Comparison of ENCODE assay signal across 23 cellular contexts in the genomic region with DNA sequence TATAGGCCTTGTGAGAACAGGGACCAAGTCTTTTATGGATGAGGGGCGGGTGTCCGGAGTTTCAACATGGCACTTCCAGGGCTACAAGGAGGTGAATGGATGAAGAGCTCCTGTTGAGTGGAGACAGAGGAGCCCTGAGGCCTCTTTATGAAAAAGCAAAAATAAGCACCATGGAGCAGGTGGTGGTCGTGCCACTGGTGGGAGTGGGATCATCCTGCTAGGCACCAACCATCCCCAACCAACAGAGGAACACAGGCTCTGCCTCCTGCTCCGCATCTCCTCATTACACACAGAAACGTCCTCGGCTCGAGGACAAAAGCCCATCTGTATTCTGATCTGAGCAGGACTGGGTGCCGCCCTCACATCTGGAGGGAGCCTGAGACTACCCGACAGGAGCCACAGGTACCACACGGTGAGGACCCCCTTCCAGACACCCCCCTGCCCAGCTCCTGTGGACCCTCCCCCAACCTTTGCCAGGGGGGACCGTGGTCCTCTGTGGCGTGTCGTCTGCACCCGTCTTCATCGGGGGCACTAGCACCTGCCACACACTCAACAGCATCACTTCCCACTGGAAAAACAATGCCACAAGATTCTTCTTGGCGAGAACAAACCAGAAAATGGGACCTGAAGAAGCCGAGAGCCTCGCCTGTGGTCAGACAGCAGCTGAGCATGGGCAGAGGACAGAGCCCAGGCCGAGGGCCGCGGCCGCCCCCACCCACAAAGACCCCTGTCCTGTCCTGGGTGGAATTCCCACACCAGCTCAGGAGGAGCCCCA. TPM values are rescaled to one million over a fixed set of nuclear protein-coding genes. Genes with fewer than 3 reads are reported as not detected.
"Had no signal": no experiment of that assay in that cellular context is flagged by ENCODE, and none has a peak within 500 bp of the region (broad histone marks: within the 10 kb centered on the region; RNA-seq: fewer than 3 reads in every experiment).

No MANE protein-coding gene starts in this region.

- H3K4me1 ChIP-seq: body of pancreas, left ventricle myocardium inferior, right lobe of liver had no signal

- DNase-seq: activated B cell treated with CpG ODN at 0.5 μM for 24 hours; activated CD4-positive, alpha-beta T cell treated with anti-CD3 and anti-CD28 coated beads, Interleukin-2, amount 10 ng/mL, durations not matched to agents 7 days and 5 days; activated CD8-positive, alpha-beta memory T cell treated with anti-CD3 and anti-CD28 coated beads, Interleukin-2, amount 50 U/mL, for 4 hours; activated CD8-positive, alpha-beta T cell treated with anti-CD3 and anti-CD28 coated beads, Interleukin-2, amount 10 ng/mL, durations not matched to agents 7 days and 5 days; activated naive CD4-positive, alpha-beta T cell; activated naive CD8-positive, alpha-beta T cell treated with anti-CD3 and anti-CD28 coated beads, Interleukin-2, amount 10 ng/mL, durations not matched to agents 7 days and 5 days; amygdala; caudate nucleus; hypothalamus; left ventricle myocardium inferior; naive B cell; stimulated activated CD4-positive, alpha-beta T cell treated with anti-CD3 and anti-CD28 coated beads, Interleukin-4, amount 100 ng/mL, for 24 hours; T-cell had no signal

- H3K27me3 Mint-ChIP-seq: activated CD4-positive, alpha-beta T cell treated with anti-CD3 and anti-CD28 coated beads, Interleukin-2, amount 10 ng/mL, durations not matched to agents 7 days and 5 days had no signal

- H3K9me3 ChIP-seq: body of pancreas, left ventricle myocardium inferior, ovary, right lobe of liver had no signal

- H3K9me3 Mint-ChIP-seq: activated B cell treated with CpG ODN at 0.5 μM for 24 hours; activated naive CD8-positive, alpha-beta T cell treated with anti-CD3 and anti-CD28 coated beads, Interleukin-2, amount 10 ng/mL, durations not matched to agents 7 days and 5 days; stimulated activated effector memory CD8-positive, alpha-beta T cell treated with anti-CD3 and anti-CD28 coated beads, Interleukin-12 subunit alpha, Interleukin-12 subunit beta, amount 100 ng/mL, for 72 hours; T-cell had no signal

- H3K4me2 ChIP-seq: smooth muscle cell had no signal

- H3K27me3 ChIP-seq: body of pancreas, ovary, right lobe of liver had no signal

- H3K27ac ChIP-seq: body of pancreas, left ventricle myocardium inferior, ovary, right lobe of liver, SK-N-MC had no signal

- H3K4me3 Mint-ChIP-seq: activated B cell treated with CpG ODN at 0.5 μM for 24 hours; activated CD4-positive, alpha-beta T cell treated with anti-CD3 and anti-CD28 coated beads, Interleukin-2, amount 10 ng/mL, durations not matched to agents 7 days and 5 days; activated CD8-positive, alpha-beta T cell treated with anti-CD3 and anti-CD28 coated beads, Interleukin-2, amount 10 ng/mL, durations not matched to agents 7 days and 5 days; activated naive CD8-positive, alpha-beta T cell treated with anti-CD3 and anti-CD28 coated beads, Interleukin-2, amount 10 ng/mL, durations not matched to agents 7 days and 5 days; neural crest cell; stimulated activated effector memory CD8-positive, alpha-beta T cell treated with anti-CD3 and anti-CD28 coated beads, Interleukin-12 subunit alpha, Interleukin-12 subunit beta, amount 100 ng/mL, for 72 hours; T-cell had no signal

- H3K36me3 ChIP-seq: left ventricle myocardium inferior, ovary, right lobe of liver had no signal

- ATAC-seq: activated CD8-positive, alpha-beta T cell treated with anti-CD3 and anti-CD28 coated beads, Interleukin-2, amount 10 ng/mL, durations not matched to agents 7 days and 5 days; body of pancreas; right lobe of liver; stimulated activated effector memory CD8-positive, alpha-beta T cell treated with anti-CD3 and anti-CD28 coated beads, Interleukin-12 subunit alpha, Interleukin-12 subunit beta, amount 100 ng/mL, for 72 hours; T-cell had no signal

- H3K36me3 Mint-ChIP-seq: activated naive CD8-positive, alpha-beta T cell treated with anti-CD3 and anti-CD28 coated beads, Interleukin-2, amount 10 ng/mL, durations not matched to agents 7 days and 5 days; stimulated activated effector memory CD8-positive, alpha-beta T cell treated with anti-CD3 and anti-CD28 coated beads, Interleukin-12 subunit alpha, Interleukin-12 subunit beta, amount 100 ng/mL, for 72 hours; T-cell had no signal

- H3K27ac Mint-ChIP-seq: activated B cell treated with CpG ODN at 0.5 μM for 24 hours; activated CD4-positive, alpha-beta T cell treated with anti-CD3 and anti-CD28 coated beads, Interleukin-2, amount 10 ng/mL, durations not matched to agents 7 days and 5 days; activated CD8-positive, alpha-beta T cell treated with anti-CD3 and anti-CD28 coated beads, Interleukin-2, amount 10 ng/mL, durations not matched to agents 7 days and 5 days; activated naive CD8-positive, alpha-beta T cell treated with anti-CD3 and anti-CD28 coated beads, Interleukin-2, amount 10 ng/mL, durations not matched to agents 7 days and 5 days; stimulated activated effector memory CD8-positive, alpha-beta T cell treated with anti-CD3 and anti-CD28 coated beads, Interleukin-12 subunit alpha, Interleukin-12 subunit beta, amount 100 ng/mL, for 72 hours; T-cell had no signal

- H3K4me1 Mint-ChIP-seq: activated B cell treated with CpG ODN at 0.5 μM for 24 hours; activated CD4-positive, alpha-beta T cell treated with anti-CD3 and anti-CD28 coated beads, Interleukin-2, amount 10 ng/mL, durations not matched to agents 7 days and 5 days; activated naive CD8-positive, alpha-beta T cell treated with anti-CD3 and anti-CD28 coated beads, Interleukin-2, amount 10 ng/mL, durations not matched to agents 7 days and 5 days; naive B cell; stimulated activated effector memory CD8-positive, alpha-beta T cell treated with anti-CD3 and anti-CD28 coated beads, Interleukin-12 subunit alpha, Interleukin-12 subunit beta, amount 100 ng/mL, for 72 hours; T-cell had no signal

- H3K4me3 ChIP-seq: body of pancreas, left ventricle myocardium inferior, ovary, right lobe of liver, SK-N-MC, smooth muscle cell had no signal

RNA-seq across cellular contexts. Expression of gene PDE6B, which starts 3.9 kb away (rescaled TPM):
- polyA plus RNA-seq: keratinocyte had no signal

RNA-seq across cellular contexts. Expression of gene TMEM271, which starts 45.4 kb away (rescaled TPM):
- total RNA-seq: activated B cell treated with CpG ODN at 0.5 μM for 24 hours; activated CD4-positive, alpha-beta T cell treated with anti-CD3 and anti-CD28 coated beads, Interleukin-2, amount 10 ng/mL, durations not matched to agents 7 days and 5 days; activated CD8-positive, alpha-beta T cell treated with anti-CD3 and anti-CD28 coated beads, Interleukin-2, amount 10 ng/mL, durations not matched to agents 7 days and 5 days; activated naive CD8-positive, alpha-beta T cell treated with anti-CD3 and anti-CD28 coated beads, Interleukin-2, amount 10 ng/mL, durations not matched to agents 7 days and 5 days; body of pancreas; left ventricle myocardium inferior; mononuclear cell; ovary; pulmonary artery endothelial cell; right lobe of liver; smooth muscle cell; T-cell had no signal
- polyA plus RNA-seq: keratinocyte, ovary, smooth muscle cell had no signal
